In genomic region chr7:2866601-2867000, GRCh38 we compare ENCODE assay signal across 24 cellular contexts.
"Had no signal": no experiment of that assay in that cellular context is flagged by ENCODE, and none has a peak within 500 bp of the region (broad histone marks: within the 10 kb centered on the region; RNA-seq: fewer than 3 reads in every experiment).

No MANE protein-coding gene starts in this region.

- H3K36me3 Mint-ChIP-seq: natural killer cell had no signal

- ATAC-seq: left cardiac atrium, left ventricle myocardium superior, mucosa of descending colon, natural killer cell, sciatic nerve had no signal

- H3K4me2 ChIP-seq: hepatocyte had no signal

- H2AFZ ChIP-seq: hepatocyte, parathyroid adenoma had no signal

- H3K27ac Mint-ChIP-seq: natural killer cell had no signal

- DNase-seq: cortex of kidney; dorsolateral prefrontal cortex; effector CD8-positive, alpha-beta T cell; foreskin melanocyte; head of caudate nucleus; kidney; left cardiac atrium; left ventricle myocardium superior; mucosa of descending colon; natural killer cell; spleen; stimulated activated CD4-positive, alpha-beta T cell treated with anti-CD3 and anti-CD28 coated beads, Interleukin-15, amount 100 ng/mL, for 24 hours; stimulated activated CD4-positive, alpha-beta T cell treated with anti-CD3 and anti-CD28 coated beads, Interleukin-1b, Interleukin-23, amount 100 ng/mL, for 48 hours; stimulated activated CD4-positive, alpha-beta T cell treated with anti-CD3 and anti-CD28 coated beads, Interleukin-4, amount 100 ng/mL, for 24 hours; stimulated activated naive CD4-positive, alpha-beta T cell; stomach; substantia nigra; transverse colon had no signal

- H3K4me3 ChIP-seq: dorsolateral prefrontal cortex, hepatocyte, lung, mucosa of descending colon, prostate gland, spleen, stomach, thoracic aorta, transverse colon had no signal

- H3K27ac ChIP-seq: dorsolateral prefrontal cortex, hepatocyte, parathyroid adenoma, prostate gland, spleen, stomach, thoracic aorta, transverse colon had no signal

- H3K27me3 ChIP-seq: dorsolateral prefrontal cortex, hepatocyte, spleen, stomach, transverse colon had no signal

- H3K36me3 ChIP-seq: prostate gland, spleen, stomach, thoracic aorta, transverse colon had no signal

- H3K4me1 ChIP-seq: parathyroid adenoma, prostate gland had no signal

- H3K9ac ChIP-seq: parathyroid adenoma had no signal

- H3K4me3 Mint-ChIP-seq: natural killer cell had no signal

- H3K9me3 ChIP-seq: mucosa of descending colon, prostate gland, spleen, stomach, thoracic aorta, transverse colon had no signal

- H3K9me3 Mint-ChIP-seq: natural killer cell had no signal
